ENCODE assay signal across 1 cellular context in the genomic region with DNA sequence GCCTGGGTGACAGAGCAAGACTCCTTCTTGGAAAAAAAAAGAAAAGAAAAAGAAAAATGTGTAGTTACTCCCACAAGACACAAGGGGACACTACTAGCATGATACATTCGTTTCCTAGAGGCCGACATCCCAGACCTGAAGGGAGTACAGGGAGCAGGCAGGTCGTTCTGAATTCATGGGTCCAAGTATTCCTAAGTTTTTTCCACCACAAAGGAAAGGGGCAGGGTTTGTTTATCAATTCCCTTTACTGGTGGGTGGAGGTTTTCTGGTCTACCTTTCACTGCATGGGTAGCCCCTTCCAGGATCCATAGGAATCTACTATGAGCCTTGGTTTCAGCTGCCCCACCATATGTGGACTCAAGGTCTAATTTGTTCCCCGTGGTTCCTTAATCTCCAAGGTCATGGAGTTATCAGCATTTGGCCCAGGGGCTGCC.
TF ChIP-seq lines count a peak whose summit lies in the region.

No MANE protein-coding gene starts in this region.

TF ChIP-seq in endothelial cell of umbilical vein, 7 proteins besides CTCF, POLR2A, EP300 and RAD21:
- no peak for TF ChIP-seq MYC (IDR thresholded peaks at IDR 0.05; ENCODE audit: low read depth, low read length)
- no peak for TF ChIP-seq POLR2AphosphoS5 (IDR thresholded peaks at IDR 0.05; ENCODE audit: insufficient read depth, low read depth, low read length)
- no peak for TF ChIP-seq FOS (IDR thresholded peaks at IDR 0.05; ENCODE audit: borderline replicate concordance, insufficient read depth, low read length)
- TF ChIP-seq MAX (IDR thresholded peaks at IDR 0.05; ENCODE audit: insufficient read depth, insufficient read length) = no peak
- TF ChIP-seq JUN (IDR thresholded peaks at IDR 0.05; ENCODE audit: borderline replicate concordance, insufficient read depth, insufficient read length, low read depth) = no peak
- no peak for TF ChIP-seq GATA2 (IDR thresholded peaks at IDR 0.05; ENCODE audit: insufficient read depth, insufficient read length, low read depth, low read length)
- no peak for TF ChIP-seq EZH2 (IDR thresholded peaks at IDR 0.05; ENCODE audit: borderline replicate concordance, low read depth, low read length, severe bottlenecking)
